In the genomic region with DNA sequence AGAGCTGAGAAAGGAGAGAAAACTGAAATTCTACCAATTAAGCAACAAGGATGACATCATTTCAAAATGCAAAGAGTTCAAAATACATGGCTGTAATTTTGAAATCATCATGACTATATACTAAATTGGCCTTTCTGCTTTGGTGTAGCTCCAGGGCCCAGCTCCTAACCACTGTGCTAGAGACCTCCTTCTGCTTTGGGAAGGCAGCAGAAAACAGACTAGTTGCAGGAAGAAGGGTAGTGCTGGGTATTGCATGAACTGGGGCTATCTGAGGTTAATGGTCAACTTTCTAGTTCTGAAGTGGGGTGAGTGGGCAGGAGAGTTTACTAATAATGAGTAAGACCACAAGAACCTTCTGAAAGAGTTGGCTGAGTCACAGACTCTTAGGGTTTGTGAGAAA, we compare ENCODE assay signal across 10 cellular contexts.
DNase-seq lines count a peak whose midpoint lies in the region; ATAC-seq, FAIRE-seq and TF ChIP-seq lines count a peak whose summit lies in the region.
"Had no signal": no experiment of that assay in that cellular context is flagged by ENCODE, and none has a peak within 500 bp of the region (broad histone marks: within the 10 kb centered on the region; RNA-seq: fewer than 3 reads in every experiment).

No MANE protein-coding gene starts in this region.

- H3K9me3 ChIP-seq in kidney (ENCODE audit: control insufficient read depth in 1 of 2, low read length in 2 of 2): no peaks in the 10 kb centered on the region

- no peaks in the 10 kb centered on the region for H3K4me1 ChIP-seq in kidney (ENCODE audit: control insufficient read depth in 1 of 2, insufficient read depth in 1 of 2, low read depth in 1 of 2, low read length in 2 of 2)

- no peaks in the 10 kb centered on the region for H3K36me3 ChIP-seq in kidney (ENCODE audit: control insufficient read depth in 1 of 2, insufficient read depth in 2 of 2, low read length in 2 of 2)

- peak; percentile 79 for ATAC-seq in GM18505 (IDR thresholded peaks at IDR 0.05; ENCODE audit: unreplicated experiment)
- peak; percentile 99 for ATAC-seq in GM21447 (IDR thresholded peaks at IDR 0.05; ENCODE audit: unreplicated experiment)
- ATAC-seq in HG03354 (IDR thresholded peaks at IDR 0.05; ENCODE audit: poor library complexity, severe bottlenecking, unreplicated experiment): peak; percentile 100

- H3K9ac ChIP-seq in kidney (ENCODE audit: low read length in 2 of 2): no peak overlapping the region

- no peak for FAIRE-seq in kidney (lab: Jason Lieb, UNC)

- intact Hi-C loops in kidney (cut with DNase I): no loop called here

- no peak for TF ChIP-seq CTCF in kidney (IDR thresholded peaks at IDR 0.05; ENCODE audit: borderline replicate concordance, extremely low read depth, insufficient read depth)

- H3K4me3 ChIP-seq in kidney (ENCODE audit: low read length in 2 of 2): no peak overlapping the region

- DNase-seq in fibroblast of peridontal ligament (ENCODE audit: extremely low read depth) (peak; percentile 62), kidney (no peak), AML-193 (lab: John Stamatoyannopoulos, UW) (no peak), NCI-H1048 (lab: John Stamatoyannopoulos, UW) (no peak), occipital lobe (lab: John Stamatoyannopoulos, UW) (no peak)
- DNase-seq: mesendoderm; stimulated activated CD4-positive, alpha-beta T cell treated with anti-CD3 and anti-CD28 coated beads, Interleukin-4, amount 100 ng/mL, for 24 hours had no signal

- TF ChIP-seq POLR2A in GM18505 (IDR thresholded peaks at IDR 0.05; ENCODE audit: borderline replicate concordance, extremely low read depth, insufficient read depth, insufficient read length): no peak

- no peak overlapping the region for H3K27ac ChIP-seq in kidney (ENCODE audit: low read depth in 2 of 2, low read length in 2 of 2)
